10 cellular contexts compared by ENCODE assay signal in genomic region chr1:114113801-114114750, GRCh38. TPM values are rescaled to one million over a fixed set of nuclear protein-coding genes. Genes with fewer than 3 reads are reported as not detected.
DNase-seq lines count a peak whose midpoint lies in the region; ATAC-seq, FAIRE-seq and TF ChIP-seq lines count a peak whose summit lies in the region.
"Had no signal": no experiment of that assay in that cellular context is flagged by ENCODE, and none has a peak within 500 bp of the region (broad histone marks: within the 10 kb centered on the region; RNA-seq: fewer than 3 reads in every experiment).

No MANE protein-coding gene starts in this region.

- H3K27me3 Mint-ChIP-seq in central memory CD8-positive, alpha-beta T cell: peaks cover 4% of the 10 kb centered on the region
- H3K27me3 Mint-ChIP-seq in nephron progenitor cell (ENCODE audit: low read depth, poor library complexity): peaks cover 6% of the 10 kb centered on the region

- TF ChIP-seq CTCF in nephron progenitor cell (IDR thresholded peaks at IDR 0.05): no peak

- peak overlapping the region; percentile 17 for H3K27ac Mint-ChIP-seq in central memory CD8-positive, alpha-beta T cell (ENCODE audit: low read depth)
- peak overlapping the region; percentile 23 for H3K27ac Mint-ChIP-seq in nephron progenitor cell
- H3K27ac Mint-ChIP-seq: activated naive CD4-positive, alpha-beta T cell treated with anti-CD3 and anti-CD28 coated beads for 36 hours had no signal

- no peaks in the 10 kb centered on the region for H3K9me3 Mint-ChIP-seq in central memory CD8-positive, alpha-beta T cell
- H3K9me3 Mint-ChIP-seq in nephron progenitor cell: no peaks in the 10 kb centered on the region
- H3K9me3 Mint-ChIP-seq: activated naive CD4-positive, alpha-beta T cell treated with anti-CD3 and anti-CD28 coated beads for 36 hours had no signal

- peaks cover 14% of the 10 kb centered on the region for H3K4me1 Mint-ChIP-seq in central memory CD8-positive, alpha-beta T cell
- H3K4me1 Mint-ChIP-seq in nephron progenitor cell: peaks cover 68% of the 10 kb centered on the region

- DNase-seq in H54 (ENCODE audit: insufficient read length, low spot score) (peak; percentile 47), NCI-H460 (ENCODE audit: extremely low read depth, low read depth) (peak; percentile 76), nephron progenitor cell (no peak), NCI-H69 (lab: John Stamatoyannopoulos, UW) (no peak), NCI-H1694 treated with DMSO at 0.1 percent for 48 hours (lab: John Stamatoyannopoulos, UW) (no peak), NCI-H1930 (lab: John Stamatoyannopoulos, UW) (no peak), COLO668 (lab: John Stamatoyannopoulos, UW; ENCODE audit: unreplicated experiment) (no peak)
- no peak for DNase-seq in central memory CD8-positive, alpha-beta T cell (ENCODE audit: low spot score in 2 of 2)
- DNase-seq: activated naive CD4-positive, alpha-beta T cell treated with anti-CD3 and anti-CD28 coated beads for 36 hours; T-helper 1 cell had no signal

- no peak for FAIRE-seq in H54 (lab: Jason Lieb, UNC)

- no peak overlapping the region for H3K4me3 Mint-ChIP-seq in central memory CD8-positive, alpha-beta T cell
- peak overlapping the region; percentile 6 for H3K4me3 Mint-ChIP-seq in nephron progenitor cell
- H3K4me3 Mint-ChIP-seq: activated naive CD4-positive, alpha-beta T cell treated with anti-CD3 and anti-CD28 coated beads for 36 hours had no signal

- ATAC-seq in central memory CD8-positive, alpha-beta T cell (replicated peaks; ENCODE audit: extremely low read depth, poor library complexity, severe bottlenecking): no peak

- no peak for TF ChIP-seq POLR2A in H54 (IDR thresholded peaks at IDR 0.05; ENCODE audit: low read depth, low read length)

- no peaks in the 10 kb centered on the region for H3K36me3 Mint-ChIP-seq in central memory CD8-positive, alpha-beta T cell (ENCODE audit: insufficient read depth)
- H3K36me3 Mint-ChIP-seq in nephron progenitor cell (ENCODE audit: low read depth): peaks cover 32% of the 10 kb centered on the region

RNA-seq across cellular contexts. Expression of gene SYT6, which starts 39.6 kb away (rescaled TPM):
- not detected in 2 replicates for total RNA-seq in NCI-H460 (2014; rRNA removed; shearing (Covaris generic))
- 0.03 TPM in 1 of 2 replicates, not detected in the other for polyA plus RNA-seq in NCI-H460 (2014; cell fraction: nucleus; rRNA removed)
- total RNA-seq: activated naive CD4-positive, alpha-beta T cell treated with anti-CD3 and anti-CD28 coated beads for 36 hours had no signal

Comparison
In these comparisons a context has a peak if more than half of its experiments do, and no peak if none do; other contexts are left out.
1. DNase-seq: peak in H54 (single experiment) and NCI-H460 (single experiment); none in central memory CD8-positive, alpha-beta T cell (0 of 2), nephron progenitor cell (single experiment), NCI-H69 (single experiment), NCI-H1694 treated with DMSO at 0.1 percent for 48 hours (single experiment), NCI-H1930 (0 of 2) and COLO668 (single experiment).